18 cellular contexts compared by ENCODE assay signal in the genomic region with DNA sequence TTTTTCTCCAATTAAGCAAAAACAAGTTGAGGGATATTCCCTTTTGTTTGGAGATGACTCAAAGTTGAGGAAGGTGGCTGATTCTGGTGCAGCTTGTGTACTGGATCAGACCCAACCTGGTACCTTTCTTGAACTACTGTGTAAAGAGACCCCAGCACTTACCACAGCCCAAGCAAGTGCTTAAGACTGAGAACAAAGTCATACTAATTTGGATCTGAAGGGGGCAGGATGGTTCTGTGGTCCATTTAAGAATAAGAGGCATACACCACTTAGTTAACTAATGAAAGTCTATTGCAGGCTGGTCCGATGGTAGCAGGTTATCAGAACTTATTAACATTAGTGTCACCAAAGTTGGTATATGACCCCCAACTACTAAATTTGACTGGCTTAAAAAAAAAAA. TPM values are rescaled to one million over a fixed set of nuclear protein-coding genes. Genes with fewer than 3 reads are reported as not detected.
DNase-seq lines count a peak whose midpoint lies in the region; ATAC-seq, FAIRE-seq and TF ChIP-seq lines count a peak whose summit lies in the region.
"Had no signal": no experiment of that assay in that cellular context is flagged by ENCODE, and none has a peak within 500 bp of the region (broad histone marks: within the 10 kb centered on the region; RNA-seq: fewer than 3 reads in every experiment).

No MANE protein-coding gene starts in this region.

- H3K36me3 ChIP-seq in A673 (ENCODE audit: insufficient read depth, low read length, poor library complexity, severe bottlenecking) (no peaks in the 10 kb centered on the region), GM23338 (ENCODE audit: insufficient read depth) (no peaks in the 10 kb centered on the region), K562 (ENCODE audit: control insufficient read depth, insufficient read depth, low read length) (no peaks in the 10 kb centered on the region), ovary (no peaks in the 10 kb centered on the region)
- H3K36me3 ChIP-seq: vagina had no signal

- H3K4me1 Mint-ChIP-seq in GM23338: no peaks in the 10 kb centered on the region; the same call in 2 of the 3 replicates

- no peak overlapping the region for H3K4me2 ChIP-seq in GM23338
- H3K4me2 ChIP-seq in K562 (ENCODE audit: insufficient read depth, low read length): no peak overlapping the region

- H3K9me3 ChIP-seq in A673 (ENCODE audit: low read depth, low read length, poor library complexity, severe bottlenecking): no peaks in the 10 kb centered on the region
- no peaks in the 10 kb centered on the region for H3K9me3 ChIP-seq in K562 (replicated peaks; ENCODE audit: control insufficient read depth, insufficient read depth, low read depth, low read length)
- no peaks in the 10 kb centered on the region for H3K9me3 ChIP-seq in ovary
- H3K9me3 ChIP-seq: vagina had no signal

- CTCF ChIA-PET in A673 (lab: Charles Lee): no interaction called here
- CTCF ChIA-PET in K562 (lab: Yijun Ruan, JAX; ENCODE audit: low intra/inter-chr PET ratio): no interaction called here

- FAIRE-seq in K562 (lab: Jason Lieb, UNC): no peak
- FAIRE-seq: H1, TTC549 had no signal

- TF ChIP-seq POLR2A in K562 (conservative IDR thresholded peaks at IDR 0.05): no peak
- TF ChIP-seq POLR2A in ovary (IDR thresholded peaks at IDR 0.05): no peak

- 0% methylated on average over 1 of the region's 1 CpG for WGBS in K562 (ENCODE audit: insufficient coverage, low coverage, missing lambda C conversion rate)
- WGBS in ovary, 3 donors: 63 to 96% (median 89%) methylated on average over 1 of the region's 1 CpG

- TF ChIP-seq EP300 in K562 (IDR thresholded peaks at IDR 0.05; ENCODE audit: low read length) (no peak), ovary (IDR thresholded peaks at IDR 0.05) (no peak)

- ATAC-seq in GM23338: 0 out of 3 replicates have a peak, but pooled peaks have one; percentile 45
- ATAC-seq in K562: peak; percentile 52; the same call in 1 of the 3 replicates
- peak; percentile 24 for ATAC-seq in left ventricle myocardium superior
- no peak for ATAC-seq in GM21825 (IDR thresholded peaks at IDR 0.05; ENCODE audit: unreplicated experiment)

- BruUV-seq in A673 (replicated peaks; lab: Mats Ljungman, UMichigan): no TSS peak
- BruUV-seq in K562 (replicated peaks; lab: Mats Ljungman, UMichigan): no TSS peak

- intact Hi-C loops in A673 (cut with micrococcal nuclease; ENCODE audit: unreplicated experiment): no loop called here
- intact Hi-C loops in K562 (cut with micrococcal nuclease): no loop called here
- intact Hi-C loops in left ventricle myocardium superior (cut with micrococcal nuclease): no loop called here
- intact Hi-C loops in ovary (cut with DNase I): no loop called here

- no peak overlapping the region for H3K4me3 Mint-ChIP-seq in GM23338
- H3K4me3 Mint-ChIP-seq: B cell had no signal

- H3K27me3 ChIP-seq in A673 (replicated peaks; ENCODE audit: insufficient read depth, low read depth, low read length, poor library complexity) (peaks cover 2% of the 10 kb centered on the region), GM23338 (ENCODE audit: insufficient read depth) (peaks cover 12% of the 10 kb centered on the region), K562 (ENCODE audit: control insufficient read depth in 2 of 2, insufficient read depth in 2 of 2, low read length in 2 of 2) (peaks cover 2 to 14% of the 10 kb centered on the region in 2 experiments; a peak in 3 of 5 replicates), ovary (no peaks in the 10 kb centered on the region)
- H3K27me3 ChIP-seq: vagina had no signal

- no peaks in the 10 kb centered on the region for H3K79me2 ChIP-seq in GM23338 (replicated peaks; ENCODE audit: insufficient read depth)
- no peaks in the 10 kb centered on the region for H3K79me2 ChIP-seq in K562 (ENCODE audit: control insufficient read depth, insufficient read depth, low read length)

- DNase-seq in A673 (ENCODE audit: low spot score) (no peak), GM23338 (ENCODE audit: low spot score) (peak; percentile 22), K562 (ENCODE audit: extremely low read depth in 1 of 4, low spot score in 3 of 4) (peak in 1 of 4 experiments; percentile 7), left ventricle myocardium superior (no peak), ovary (no peak), NCI-H1694 treated with DMSO at 0.1 percent for 48 hours (lab: John Stamatoyannopoulos, UW) (no peak)
- no peak for DNase-seq in activated CD4-positive, alpha-beta T cell treated with anti-CD3 and anti-CD28 coated beads, Interleukin-2, amount 50 U/mL, for 48 hours
- DNase-seq: activated CD8-positive, alpha-beta memory T cell treated with anti-CD3 and anti-CD28 coated beads for 24 hours; activated naive CD4-positive, alpha-beta T cell treated with Interleukin-2 at 50 U/mL for 16 hours; central memory CD4-positive, alpha-beta T cell; EL; NCI-H1092 treated with DMSO at 0.1 percent for 48 hours; NCI-H510A had no signal

- H3K4me1 ChIP-seq in A673 (ENCODE audit: insufficient read depth, low read length, poor library complexity, severe bottlenecking) (no peaks in the 10 kb centered on the region), GM23338 (ENCODE audit: insufficient read depth) (no peaks in the 10 kb centered on the region), K562 (replicated peaks in 1 of 2; ENCODE audit: control insufficient read depth in 2 of 2, insufficient read depth in 2 of 2, low read length in 2 of 2) (no peaks in the 10 kb centered on the region), ovary (ENCODE audit: insufficient read depth) (no peaks in the 10 kb centered on the region)

- peaks cover 6% of the 10 kb centered on the region for H3K27me3 Mint-ChIP-seq in GM23338 (ENCODE audit: insufficient read depth, low read depth, poor library complexity)

- in situ Hi-C loops in K562 (cut with MboI): no loop called here

- H4K20me1 ChIP-seq in GM23338 (replicated peaks; ENCODE audit: insufficient read depth): no peaks in the 10 kb centered on the region
- H4K20me1 ChIP-seq in K562 (replicated peaks; ENCODE audit: control insufficient read depth, insufficient read depth, low read length): no peaks in the 10 kb centered on the region

- no peaks in the 10 kb centered on the region for H3K9me1 ChIP-seq in K562 (ENCODE audit: control insufficient read depth, insufficient read depth, low read length)

- no peak overlapping the region for H3K27ac Mint-ChIP-seq in GM23338
- H3K27ac Mint-ChIP-seq: B cell had no signal

- TF ChIP-seq RAD21 in K562 (CRISPR knock-in tag; conservative IDR thresholded peaks at IDR 0.05 in 1 of 2, IDR thresholded peaks at IDR 0.05 in 1 of 2): 0 out of 4 replicates have a peak, but pooled peaks of 1 of the 2 experiments have one; percentile 18

- no peak overlapping the region for H2AFZ ChIP-seq in GM23338
- no peak overlapping the region for H2AFZ ChIP-seq in K562 (ENCODE audit: low read depth, low read length)

- H3K27ac ChIP-seq in A673 (ENCODE audit: low read depth, low read length, poor library complexity, severe bottlenecking): no peak overlapping the region
- no peak overlapping the region for H3K27ac ChIP-seq in GM23338 (ENCODE audit: low read depth)
- no peak overlapping the region for H3K27ac ChIP-seq in K562 (ENCODE audit: extremely low read depth, low read depth, low read length)
- no peak overlapping the region for H3K27ac ChIP-seq in ovary
- H3K27ac ChIP-seq: vagina had no signal

- H3K9me3 Mint-ChIP-seq in GM23338: no peaks in the 10 kb centered on the region

- no peaks in the 10 kb centered on the region for H3K36me3 Mint-ChIP-seq in GM23338 (ENCODE audit: low read depth)

- TF ChIP-seq CTCF in A673 (conservative IDR thresholded peaks at IDR 0.05; ENCODE audit: low read depth, low read length) (0 out of 2 replicates have a peak, but pooled peaks have one; percentile 21), GM23338 (conservative IDR thresholded peaks at IDR 0.05; ENCODE audit: low read depth in 2 of 2) (peak; percentile 32 to 37), K562 (IDR thresholded peaks at IDR 0.05 in 2 of 3, conservative IDR thresholded peaks at IDR 0.05 in 1 of 3; ENCODE audit: insufficient read depth in 2 of 3, low read depth in 1 of 3, low read length in 3 of 3) (no peak), ovary (IDR thresholded peaks at IDR 0.05) (no peak)

- H3K4me3 ChIP-seq in A673 (ENCODE audit: low read depth, low read length, poor library complexity, severe bottlenecking): no peak overlapping the region
- H3K4me3 ChIP-seq in GM23338: no peak overlapping the region
- no peak overlapping the region for H3K4me3 ChIP-seq in K562
- H3K4me3 ChIP-seq in ovary: no peak overlapping the region
- H3K4me3 ChIP-seq: vagina had no signal

- no peak overlapping the region for H3K9ac ChIP-seq in K562 (ENCODE audit: insufficient read depth in 1 of 2, low read depth in 2 of 2, low read length in 2 of 2)

- no peaks in the 10 kb centered on the region for H3F3A ChIP-seq in GM23338 (replicated peaks; ENCODE audit: low read depth)

- POLR2A ChIA-PET in A673 (lab: Charles Lee; ENCODE audit: low non-redundant PET) (no interaction called here), K562 (lab: Yijun Ruan, JAX) (no interaction called here)

- H3K9me2 ChIP-seq in GM23338 (ENCODE audit: insufficient read depth): no peaks in the 10 kb centered on the region

RNA-seq across cellular contexts. Expression of a gene that starts 6.3 kb away (rescaled TPM):
- total RNA-seq in A673 (2021) (0.13 and 0.39 TPM in 2 replicates), K562 (2014; rRNA removed) (0.05 and 0.12 TPM in 2 replicates), K562 (2014; rRNA removed; fragmentation: Illumina TruSeq; extraction: Trizol) (0.06 TPM in 1 of 2 replicates, not detected in the other), K562 (2015; rRNA removed; fragmentation: Illumina TruSeq; extraction: Trizol) (0.11 TPM in 2 replicates), K562 (2021) (0.09 TPM in 2 replicates), left ventricle myocardium superior (5.0 TPM), ovary (1 to 10 TPM; 2.1 to 5.4 (median 3.4) TPM)
- 0.69 TPM in 1 of 2 replicates, not detected in the other for total RNA-seq in GM23338 (2014; rRNA removed; shearing (Covaris generic))
- polyA plus RNA-seq in GM23338 (2016; fragmentation: Nextera tagmentation; extraction: Ambion mirVana) (0.07 TPM in 1 of 2 replicates, not detected in the other), K562 (2011; rRNA removed) (0.04 and 0.24 TPM in 2 replicates), K562 (2014; fragmentation: Illumina TruSeq; extraction: Trizol) (0.03 and 0.04 TPM in 2 replicates), K562 (2014; fragmentation: Nextera tagmentation; extraction: Ambion mirVana) (under 1 TPM in 1 of 2 experiments, not detected in 1; 0.01 TPM), K562 (2014; rRNA removed) (0.03 and 0.35 TPM in 2 replicates), ovary (1 to 10 TPM; 4.8 to 6.4 TPM)
- 0.30 and 0.46 TPM in 2 replicates for total RNA-seq in K562 (2011; cell fraction: chromatin; rRNA removed; ENCODE audit: low replicate concordance)
- 0.17 and 0.53 TPM in 2 replicates for total RNA-seq in K562 (2011; cell fraction: nucleolus; rRNA removed)
- total RNA-seq in K562 (2011; cell fraction: nucleoplasm; rRNA removed): 0.15 and 0.53 TPM in 2 replicates
- polyA plus RNA-seq in K562 (2011; cell fraction: cytosol; rRNA removed): 0.19 TPM in 1 of 2 replicates, not detected in the other
- 0.09 and 0.44 TPM in 2 replicates for polyA plus RNA-seq in K562 (2011; cell fraction: nucleus; rRNA removed)
- polyA plus RNA-seq in K562 (2012): 0.07 and 0.26 TPM in 2 replicates
- polyA minus RNA-seq in K562 (2011; rRNA and poly(A)+ RNA removed): 0.11 and 0.36 TPM in 2 replicates
- not detected in 2 replicates for polyA minus RNA-seq in K562 (2011; cell fraction: cytosol; rRNA and poly(A)+ RNA removed)
- polyA minus RNA-seq in K562 (2011; cell fraction: nucleus; rRNA and poly(A)+ RNA removed): 0.27 and 0.33 TPM in 2 replicates

RNA-seq across cellular contexts. Expression of a gene that starts 50.7 kb away (rescaled TPM):
- total RNA-seq in A673 (2021) (48.4 and 52.9 TPM in 2 replicates), K562 (2014; rRNA removed) (21.6 and 23.7 TPM in 2 replicates), K562 (2014; rRNA removed; fragmentation: Illumina TruSeq; extraction: Trizol) (29.8 and 31.6 TPM in 2 replicates), K562 (2015; rRNA removed; fragmentation: Illumina TruSeq; extraction: Trizol) (29.3 and 30.6 TPM in 2 replicates), K562 (2021) (22.5 and 24.6 TPM in 2 replicates), left ventricle myocardium superior (34.7 TPM), ovary (10 to 100 TPM; 30.8 to 54.7 (median 34.8) TPM)
- 33.8 and 36.2 TPM in 2 replicates for total RNA-seq in GM23338 (2014; rRNA removed; shearing (Covaris generic))
- polyA plus RNA-seq in GM23338 (2016; fragmentation: Nextera tagmentation; extraction: Ambion mirVana) (25.7 and 28.9 TPM in 2 replicates), K562 (2011; rRNA removed) (18.8 and 24.6 TPM in 2 replicates), K562 (2014; fragmentation: Illumina TruSeq; extraction: Trizol) (22.5 and 28.1 TPM in 2 replicates), K562 (2014; fragmentation: Nextera tagmentation; extraction: Ambion mirVana) (10 to 100 TPM in 1 of 2 experiments, 1 to 10 TPM in 1; 8.4 to 12.2 TPM), K562 (2014; rRNA removed) (20.3 and 24.0 TPM in 2 replicates), ovary (10 to 100 TPM; 15.0 to 29.8 TPM)
- 37.8 and 110 TPM in 2 replicates for total RNA-seq in K562 (2011; cell fraction: chromatin; rRNA removed; ENCODE audit: low replicate concordance)
- 16.7 and 18.0 TPM in 2 replicates for total RNA-seq in K562 (2011; cell fraction: nucleolus; rRNA removed)
- total RNA-seq in K562 (2011; cell fraction: nucleoplasm; rRNA removed): 44.4 and 68.8 TPM in 2 replicates
- 6.4 and 12.6 TPM in 2 replicates for polyA plus RNA-seq in K562 (2011; cell fraction: cytosol; rRNA removed)
- 31.2 and 44.9 TPM in 2 replicates for polyA plus RNA-seq in K562 (2011; cell fraction: nucleus; rRNA removed)
- 14.7 and 22.9 TPM in 2 replicates for polyA plus RNA-seq in K562 (2012)
- 20.3 and 24.2 TPM in 2 replicates for polyA minus RNA-seq in K562 (2011; rRNA and poly(A)+ RNA removed)
- polyA minus RNA-seq in K562 (2011; cell fraction: cytosol; rRNA and poly(A)+ RNA removed): 10.3 and 10.6 TPM in 2 replicates
- 14.4 and 31.3 TPM in 2 replicates for polyA minus RNA-seq in K562 (2011; cell fraction: nucleus; rRNA and poly(A)+ RNA removed)

RNA-seq across cellular contexts. Expression of a gene that starts 55.6 kb away (rescaled TPM):
- 104 and 105 TPM in 2 replicates for total RNA-seq in A673 (2021)
- 48.0 and 48.8 TPM in 2 replicates for total RNA-seq in GM23338 (2014; rRNA removed; shearing (Covaris generic))
- 80.4 and 103 TPM in 2 replicates for polyA plus RNA-seq in GM23338 (2016; fragmentation: Nextera tagmentation; extraction: Ambion mirVana)
- total RNA-seq in K562 (2011; cell fraction: chromatin; rRNA removed; ENCODE audit: low replicate concordance): 11.1 and 56.9 TPM in 2 replicates
- 5.5 and 8.9 TPM in 2 replicates for total RNA-seq in K562 (2011; cell fraction: nucleolus; rRNA removed)
- 15.3 and 20.2 TPM in 2 replicates for total RNA-seq in K562 (2011; cell fraction: nucleoplasm; rRNA removed)
- 31.3 and 34.8 TPM in 2 replicates for total RNA-seq in K562 (2014; rRNA removed)
- total RNA-seq in K562 (2014; rRNA removed; fragmentation: Illumina TruSeq; extraction: Trizol): 45.5 and 54.6 TPM in 2 replicates
- total RNA-seq in K562 (2015; rRNA removed; fragmentation: Illumina TruSeq; extraction: Trizol): 47.7 and 55.1 TPM in 2 replicates
- total RNA-seq in K562 (2021): 41.4 and 45.1 TPM in 2 replicates
- polyA plus RNA-seq in K562 (2011; rRNA removed): 17.9 and 24.2 TPM in 2 replicates
- 4.9 and 10.3 TPM in 2 replicates for polyA plus RNA-seq in K562 (2011; cell fraction: cytosol; rRNA removed)
- 11.0 and 13.3 TPM in 2 replicates for polyA plus RNA-seq in K562 (2011; cell fraction: nucleus; rRNA removed)
- polyA plus RNA-seq in K562 (2012): 35.6 and 40.5 TPM in 2 replicates
- polyA plus RNA-seq in K562 (2014; fragmentation: Illumina TruSeq; extraction: Trizol): 53.5 and 63.5 TPM in 2 replicates
- polyA plus RNA-seq in K562 (2014; fragmentation: Nextera tagmentation; extraction: Ambion mirVana): 10 to 100 TPM; 21.9 to 26.8 TPM
- polyA plus RNA-seq in K562 (2014; rRNA removed): 24.8 and 31.5 TPM in 2 replicates
- 37.7 and 45.4 TPM in 2 replicates for polyA minus RNA-seq in K562 (2011; rRNA and poly(A)+ RNA removed)
- polyA minus RNA-seq in K562 (2011; cell fraction: cytosol; rRNA and poly(A)+ RNA removed): 16.1 and 18.2 TPM in 2 replicates
- 11.2 and 24.5 TPM in 2 replicates for polyA minus RNA-seq in K562 (2011; cell fraction: nucleus; rRNA and poly(A)+ RNA removed)
- 7.2 TPM for total RNA-seq in left ventricle myocardium superior
- total RNA-seq in ovary: 1 to 10 TPM; 3.7 to 7.7 (median 6.1) TPM
- 10 to 100 TPM in 1 of 2 donors, 1 to 10 TPM in 1; 3.0 to 12.6 TPM for polyA plus RNA-seq in ovary

Comparison
In these comparisons a context has a peak if more than half of its experiments do, and no peak if none do; other contexts are left out.
1. CTCF ChIP-seq: peak in A673 (single experiment) and GM23338 (2 of 2); none in K562 (0 of 3) and ovary (0 of 3).